In the genomic region with DNA sequence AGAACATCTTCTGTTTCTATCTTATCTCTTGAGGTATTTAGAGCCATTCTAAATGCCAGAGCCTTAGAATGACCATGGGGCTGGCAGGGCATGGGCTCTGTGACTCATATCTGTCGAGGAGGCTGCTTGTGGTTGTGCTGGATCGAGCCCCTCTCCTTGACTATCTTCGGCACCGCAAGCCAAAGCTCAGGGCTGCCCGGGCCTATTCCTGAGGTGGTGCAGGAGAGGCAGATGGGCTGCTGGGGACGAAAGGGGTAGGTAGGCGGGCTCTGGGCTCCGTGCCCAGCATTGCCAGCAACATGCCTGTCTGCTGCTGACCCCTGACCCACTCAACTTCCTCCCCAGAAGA, we compare ENCODE assay signal across 27 cellular contexts.
DNase-seq lines count a peak whose midpoint lies in the region; ATAC-seq lines count a peak whose summit lies in the region.
"Had no signal": no experiment of that assay in that cellular context is flagged by ENCODE, and none has a peak within 500 bp of the region (broad histone marks: within the 10 kb centered on the region; RNA-seq: fewer than 3 reads in every experiment).

No MANE protein-coding gene starts in this region.

- no peaks in the 10 kb centered on the region for H3K27me3 ChIP-seq in trophoblast cell (ENCODE audit: insufficient read depth, low read length)
- H3K27me3 ChIP-seq: BE2C, brain microvascular endothelial cell, Peyer's patch, right lobe of liver had no signal

- H2BK5ac ChIP-seq in trophoblast cell (ENCODE audit: low read depth, low read length, poor library complexity): peak overlapping the region; percentile 67

- no peak overlapping the region for H3K4me3 ChIP-seq in trophoblast cell (ENCODE audit: low read depth, low read length)
- H3K4me3 ChIP-seq: Peyer's patch, right lobe of liver, SK-N-MC had no signal

- no peak overlapping the region for H3K9ac ChIP-seq in trophoblast cell (ENCODE audit: low read length)
- H3K9ac ChIP-seq: parathyroid adenoma had no signal

- no peak overlapping the region for H2AFZ ChIP-seq in trophoblast cell (ENCODE audit: insufficient read depth, low read length, poor library complexity)
- H2AFZ ChIP-seq: parathyroid adenoma had no signal

- H4K8ac ChIP-seq in trophoblast cell (ENCODE audit: low read depth, low read length): peak overlapping the region; percentile 66

- H3K36me3 ChIP-seq in trophoblast cell (ENCODE audit: control insufficient read depth in 1 of 2, insufficient read depth in 2 of 2, low read length in 2 of 2): peaks cover 0 to 2% of the 10 kb centered on the region in 2 experiments
- H3K36me3 ChIP-seq: BE2C, brain microvascular endothelial cell, Peyer's patch, right lobe of liver had no signal

- no peaks in the 10 kb centered on the region for H3K9me3 Mint-ChIP-seq in activated T-cell treated with anti-CD3 and anti-CD28 coated beads, Interleukin-2, amount 50 U/mL, for 24 hours
- H3K9me3 Mint-ChIP-seq in activated T-cell treated with anti-CD3 and anti-CD28 coated beads, Interleukin-2, amount 50 U/mL, for 4 hours: no peaks in the 10 kb centered on the region
- H3K9me3 Mint-ChIP-seq: activated CD8-positive, alpha-beta T cell treated with anti-CD3 and anti-CD28 coated beads for 36 hours; activated naive CD4-positive, alpha-beta T cell treated with anti-CD3 and anti-CD28 coated beads for 36 hours; memory B cell; naive thymus-derived CD8-positive, alpha-beta T cell; T-helper 2 cell treated with Interferon-gamma antibody and Interleukin-4, amounts not matched to agents 5 μg/mL and 100 μg/mL, for 36 hours had no signal

- H2AK5ac ChIP-seq in trophoblast cell (ENCODE audit: low read length): peak overlapping the region; percentile 60

- H3K27me3 Mint-ChIP-seq in activated T-cell treated with anti-CD3 and anti-CD28 coated beads, Interleukin-2, amount 50 U/mL, for 24 hours: no peaks in the 10 kb centered on the region
- H3K27me3 Mint-ChIP-seq in activated T-cell treated with anti-CD3 and anti-CD28 coated beads, Interleukin-2, amount 50 U/mL, for 4 hours (ENCODE audit: low read depth): no peaks in the 10 kb centered on the region
- H3K27me3 Mint-ChIP-seq: activated CD8-positive, alpha-beta T cell treated with anti-CD3 and anti-CD28 coated beads for 36 hours; memory B cell; naive thymus-derived CD8-positive, alpha-beta T cell had no signal

- H3K18ac ChIP-seq in trophoblast cell (ENCODE audit: low read length): peak overlapping the region; percentile 81

- H3K14ac ChIP-seq in trophoblast cell (ENCODE audit: low read length): peak overlapping the region; percentile 76

- H4K91ac ChIP-seq in trophoblast cell (ENCODE audit: low read depth, low read length): peak overlapping the region; percentile 80

- peaks cover 25 to 28% of the 10 kb centered on the region in 2 experiments for H3K4me1 ChIP-seq in trophoblast cell (ENCODE audit: control insufficient read depth in 1 of 2, insufficient read depth in 2 of 2, low read length in 2 of 2)
- H3K4me1 ChIP-seq: parathyroid adenoma, Peyer's patch, right lobe of liver had no signal

- H3K4me1 Mint-ChIP-seq in activated T-cell treated with anti-CD3 and anti-CD28 coated beads, Interleukin-2, amount 50 U/mL, for 24 hours (ENCODE audit: low read depth): peaks cover 35% of the 10 kb centered on the region
- peaks cover 18% of the 10 kb centered on the region for H3K4me1 Mint-ChIP-seq in activated T-cell treated with anti-CD3 and anti-CD28 coated beads, Interleukin-2, amount 50 U/mL, for 4 hours (ENCODE audit: low read depth)

- no peak overlapping the region for H3K4ac ChIP-seq in trophoblast cell (ENCODE audit: low read depth, low read length)

- H3K79me1 ChIP-seq in trophoblast cell (ENCODE audit: low read length): peaks cover 29% of the 10 kb centered on the region

- H3K27ac Mint-ChIP-seq in activated T-cell treated with anti-CD3 and anti-CD28 coated beads, Interleukin-2, amount 50 U/mL, for 24 hours: peak overlapping the region; percentile 32
- H3K27ac Mint-ChIP-seq: activated CD8-positive, alpha-beta T cell treated with anti-CD3 and anti-CD28 coated beads for 36 hours; activated naive CD4-positive, alpha-beta T cell treated with anti-CD3 and anti-CD28 coated beads for 36 hours; memory B cell; T-helper 2 cell treated with Interferon-gamma antibody and Interleukin-4, amounts not matched to agents 5 μg/mL and 100 μg/mL, for 36 hours had no signal

- H3K9me3 ChIP-seq in trophoblast cell (ENCODE audit: insufficient read depth, low read depth, low read length): no peaks in the 10 kb centered on the region
- H3K9me3 ChIP-seq: BE2C, Caco-2, Peyer's patch, right lobe of liver had no signal

- H3K27ac ChIP-seq in trophoblast cell (ENCODE audit: low read depth, low read length): peak overlapping the region; percentile 4
- H3K27ac ChIP-seq: brain microvascular endothelial cell, parathyroid adenoma, Peyer's patch, right lobe of liver, SK-N-MC had no signal

- H3K4me2 ChIP-seq in trophoblast cell (ENCODE audit: low read length): no peak overlapping the region

- DNase-seq in activated T-cell treated with anti-CD3 and anti-CD28 coated beads, Interleukin-2, amount 50 U/mL, for 24 hours: no peak
- no peak for DNase-seq in activated T-cell treated with anti-CD3 and anti-CD28 coated beads, Interleukin-2, amount 50 U/mL, for 4 hours
- peak; percentile 35 for DNase-seq in NCI-H69 (lab: John Stamatoyannopoulos, UW)
- DNase-seq in astrocyte of the hippocampus (ENCODE audit: low read depth, low spot score): peak; percentile 44
- no peak for DNase-seq in trophoblast cell
- DNase-seq: activated CD8-positive, alpha-beta T cell treated with anti-CD3 and anti-CD28 coated beads for 36 hours; activated naive CD4-positive, alpha-beta T cell treated with anti-CD3 and anti-CD28 coated beads for 36 hours; activated T-cell treated with anti-CD3 and anti-CD28 coated beads, Interleukin-2, amount 50 U/mL, for 1 hour; BE2C; effector memory CD4-positive, alpha-beta T cell; NCI-H1436; NCI-H510A treated with DMSO at 0.1 percent for 48 hours; NK-92 treated with Interleukin-12 subunit alpha and Interleukin-12 subunit beta, amount 100 ng/mL, for 24 hours; Peyer's patch; stimulated activated CD4-positive, alpha-beta T cell treated with anti-CD3 and anti-CD28 coated beads, Interleukin-15, amount 100 ng/mL, for 24 hours; stimulated activated CD8-positive, alpha-beta memory T cell treated with anti-CD3 and anti-CD28 coated beads, Interleukin-4, amount 100 ng/mL, for 48 hours had no signal

- H4K12ac ChIP-seq in trophoblast cell (ENCODE audit: low read depth, low read length): no peak overlapping the region

- peaks cover 7% of the 10 kb centered on the region for H3K36me3 Mint-ChIP-seq in activated T-cell treated with anti-CD3 and anti-CD28 coated beads, Interleukin-2, amount 50 U/mL, for 24 hours (ENCODE audit: low read depth)
- H3K36me3 Mint-ChIP-seq in activated T-cell treated with anti-CD3 and anti-CD28 coated beads, Interleukin-2, amount 50 U/mL, for 4 hours (ENCODE audit: insufficient read depth): peaks cover 11% of the 10 kb centered on the region

- ATAC-seq in activated T-cell treated with anti-CD3 and anti-CD28 coated beads, Interleukin-2, amount 50 U/mL, for 4 hours: no peak
- no peak for ATAC-seq in GM21717 (IDR thresholded peaks at IDR 0.05; ENCODE audit: unreplicated experiment)
- no peak for ATAC-seq in GM19455 (IDR thresholded peaks at IDR 0.05; ENCODE audit: unreplicated experiment)
- no peak for ATAC-seq in GM18519 (IDR thresholded peaks at IDR 0.05; ENCODE audit: low FRiP score, unreplicated experiment)
- ATAC-seq: activated CD8-positive, alpha-beta T cell treated with anti-CD3 and anti-CD28 coated beads for 36 hours; naive thymus-derived CD8-positive, alpha-beta T cell; right lobe of liver had no signal

- peaks cover 3% of the 10 kb centered on the region for H3K79me2 ChIP-seq in trophoblast cell (ENCODE audit: control insufficient read depth, insufficient read depth, low read length, poor library complexity)

- peak overlapping the region; percentile 96 for H2BK120ac ChIP-seq in trophoblast cell (ENCODE audit: insufficient read depth, low read length, poor library complexity)

- no peak overlapping the region for H3K4me3 Mint-ChIP-seq in activated T-cell treated with anti-CD3 and anti-CD28 coated beads, Interleukin-2, amount 50 U/mL, for 24 hours
- H3K4me3 Mint-ChIP-seq in activated T-cell treated with anti-CD3 and anti-CD28 coated beads, Interleukin-2, amount 50 U/mL, for 4 hours: no peak overlapping the region
- H3K4me3 Mint-ChIP-seq: activated CD8-positive, alpha-beta T cell treated with anti-CD3 and anti-CD28 coated beads for 36 hours; activated naive CD4-positive, alpha-beta T cell treated with anti-CD3 and anti-CD28 coated beads for 36 hours; memory B cell; T-helper 2 cell treated with Interferon-gamma antibody and Interleukin-4, amounts not matched to agents 5 μg/mL and 100 μg/mL, for 36 hours had no signal

- no peak overlapping the region for H3K23ac ChIP-seq in trophoblast cell (ENCODE audit: low read length)

- peak overlapping the region; percentile 97 for H2BK12ac ChIP-seq in trophoblast cell (ENCODE audit: low read length)

- whole genome bisulfite sequencing in trophoblast cell (ENCODE audit: extremely low coverage, insufficient coverage, insufficient read length): no CpG with 5 or more reads among the region's 8 CpGs

Comparison
In these comparisons a context has a peak if more than half of its experiments do, and no peak if none do; other contexts are left out.
1. DNase-seq: peak in NCI-H69 (single experiment) and astrocyte of the hippocampus (single experiment); none in activated T-cell treated with anti-CD3 and anti-CD28 coated beads, Interleukin-2, amount 50 U/mL, for 24 hours (single experiment), activated T-cell treated with anti-CD3 and anti-CD28 coated beads, Interleukin-2, amount 50 U/mL, for 4 hours (single experiment) and trophoblast cell (0 of 2).